1 cellular context compared by ENCODE assay signal in genomic region chr5:40834849-40835787, GRCh38.
A peak's percentile ranks its signal among the peaks of the same experiment; 100 is the strongest.
TF ChIP-seq lines count a peak whose summit lies in the region.

Gene RPL37 (minus strand): TSS chr5:40835222. CDS start chr5:40835185, 37 bp downstream.

TF ChIP-seq in HepG2, 621 proteins besides CTCF, POLR2A, EP300 and RAD21 (continued from another document and continues in another):
- TF ChIP-seq ZNF407 (CRISPR knock-in tag; IDR thresholded peaks at IDR 0.05; ENCODE audit: not compliant biosample characterization) (peak; percentile 79), HNRNPLL (IDR thresholded peaks at IDR 0.05; ENCODE audit: low read depth, low read length, poor library complexity, severe bottlenecking) (peak; percentile 85), ESRRA (CRISPR knock-in tag; IDR thresholded peaks at IDR 0.05; ENCODE audit: low read depth) (peak; percentile 80), ZNF614 (CRISPR knock-in tag; IDR thresholded peaks at IDR 0.05; ENCODE audit: borderline replicate concordance) (peak; percentile 98), FLYWCH1 (CRISPR knock-in tag; IDR thresholded peaks at IDR 0.05) (peak; percentile 39; the same call in 1 of the 2 replicates), NRL (CRISPR knock-in tag; IDR thresholded peaks at IDR 0.05; ENCODE audit: borderline replicate concordance) (peak; percentile 96), MEIS1 (CRISPR knock-in tag; IDR thresholded peaks at IDR 0.05; ENCODE audit: borderline replicate concordance) (0 out of 2 replicates have a peak, but pooled peaks have one; percentile 25), DPF2 (CRISPR knock-in tag; IDR thresholded peaks at IDR 0.05; ENCODE audit: borderline replicate concordance, low read depth) (0 out of 2 replicates have a peak, but pooled peaks have one; percentile 14), FOXA3 (CRISPR knock-in tag; IDR thresholded peaks at IDR 0.05) (peak; percentile 83), ASH2L (IDR thresholded peaks at IDR 0.05; ENCODE audit: insufficient read length, low read depth, low read length) (peak; percentile 98), ZNF605 (CRISPR knock-in tag; IDR thresholded peaks at IDR 0.05) (peak; percentile 95), KAT7 (CRISPR knock-in tag; IDR thresholded peaks at IDR 0.05; ENCODE audit: borderline replicate concordance) (peak; percentile 90), ZNF33B (CRISPR knock-in tag; IDR thresholded peaks at IDR 0.05) (no peak), SKI (IDR thresholded peaks at IDR 0.05; ENCODE audit: partially characterized antibody) (peak; percentile 48), ZSCAN9 (CRISPR knock-in tag; IDR thresholded peaks at IDR 0.05; ENCODE audit: borderline replicate concordance) (peak; percentile 97), GABPB1 (CRISPR knock-in tag; IDR thresholded peaks at IDR 0.05) (peak; percentile 100), YY1 (IDR thresholded peaks at IDR 0.05; ENCODE audit: insufficient read depth, insufficient replicate concordance, low read depth, low read length) (peak; percentile 85), GATA4 (IDR thresholded peaks at IDR 0.05; ENCODE audit: borderline replicate concordance, low read depth) (peak; percentile 71), ATRX (CRISPR knock-in tag; IDR thresholded peaks at IDR 0.05; ENCODE audit: borderline replicate concordance) (no peak), XRCC5 (optimal IDR thresholded peaks at IDR 0.05; ENCODE audit: low read length) (peak; percentile 100), MBD4 (IDR thresholded peaks at IDR 0.05; ENCODE audit: borderline replicate concordance, low read length) (no peak), DNMT1 (CRISPR knock-in tag; IDR thresholded peaks at IDR 0.05) (peak; percentile 62; the same call in 1 of the 2 replicates), ZNF432 (CRISPR knock-in tag; IDR thresholded peaks at IDR 0.05; ENCODE audit: borderline replicate concordance) (no peak), ZZZ3 (CRISPR knock-in tag; IDR thresholded peaks at IDR 0.05; ENCODE audit: borderline replicate concordance) (peak; percentile 100), STAG1 (CRISPR knock-in tag; IDR thresholded peaks at IDR 0.05) (peak; percentile 12; the same call in 1 of the 2 replicates), SIX4 (CRISPR knock-in tag; IDR thresholded peaks at IDR 0.05) (peak; percentile 84), ZFP82 (CRISPR knock-in tag; IDR thresholded peaks at IDR 0.05; ENCODE audit: borderline replicate concordance) (no peak), ATM (IDR thresholded peaks at IDR 0.05; ENCODE audit: borderline replicate concordance) (no peak), USF2 (IDR thresholded peaks at IDR 0.05; ENCODE audit: low read depth, low read length) (no peak), USF2 (CRISPR knock-in tag; IDR thresholded peaks at IDR 0.05; ENCODE audit: borderline replicate concordance) (no peak), ZBTB7B (CRISPR knock-in tag; IDR thresholded peaks at IDR 0.05) (peak; percentile 94), RELA (CRISPR knock-in tag; IDR thresholded peaks at IDR 0.05) (no peak; the same call in 1 of the 2 replicates), ZNF563 (CRISPR knock-in tag; IDR thresholded peaks at IDR 0.05) (peak; percentile 61; the same call in 1 of the 2 replicates), ZNF800 (CRISPR knock-in tag; IDR thresholded peaks at IDR 0.05) (0 out of 2 replicates have a peak, but pooled peaks have one; percentile 22), ZNF17 (CRISPR knock-in tag; IDR thresholded peaks at IDR 0.05) (no peak), U2AF1 (optimal IDR thresholded peaks at IDR 0.05; ENCODE audit: low read depth, low read length) (peak; percentile 61), RORA (CRISPR knock-in tag; IDR thresholded peaks at IDR 0.05) (no peak; the same call in 1 of the 2 replicates), TOPORS (CRISPR knock-in tag; IDR thresholded peaks at IDR 0.05) (no peak), HOXA7 (CRISPR knock-in tag; IDR thresholded peaks at IDR 0.05) (no peak)
- TF ChIP-seq, protein P1, sequence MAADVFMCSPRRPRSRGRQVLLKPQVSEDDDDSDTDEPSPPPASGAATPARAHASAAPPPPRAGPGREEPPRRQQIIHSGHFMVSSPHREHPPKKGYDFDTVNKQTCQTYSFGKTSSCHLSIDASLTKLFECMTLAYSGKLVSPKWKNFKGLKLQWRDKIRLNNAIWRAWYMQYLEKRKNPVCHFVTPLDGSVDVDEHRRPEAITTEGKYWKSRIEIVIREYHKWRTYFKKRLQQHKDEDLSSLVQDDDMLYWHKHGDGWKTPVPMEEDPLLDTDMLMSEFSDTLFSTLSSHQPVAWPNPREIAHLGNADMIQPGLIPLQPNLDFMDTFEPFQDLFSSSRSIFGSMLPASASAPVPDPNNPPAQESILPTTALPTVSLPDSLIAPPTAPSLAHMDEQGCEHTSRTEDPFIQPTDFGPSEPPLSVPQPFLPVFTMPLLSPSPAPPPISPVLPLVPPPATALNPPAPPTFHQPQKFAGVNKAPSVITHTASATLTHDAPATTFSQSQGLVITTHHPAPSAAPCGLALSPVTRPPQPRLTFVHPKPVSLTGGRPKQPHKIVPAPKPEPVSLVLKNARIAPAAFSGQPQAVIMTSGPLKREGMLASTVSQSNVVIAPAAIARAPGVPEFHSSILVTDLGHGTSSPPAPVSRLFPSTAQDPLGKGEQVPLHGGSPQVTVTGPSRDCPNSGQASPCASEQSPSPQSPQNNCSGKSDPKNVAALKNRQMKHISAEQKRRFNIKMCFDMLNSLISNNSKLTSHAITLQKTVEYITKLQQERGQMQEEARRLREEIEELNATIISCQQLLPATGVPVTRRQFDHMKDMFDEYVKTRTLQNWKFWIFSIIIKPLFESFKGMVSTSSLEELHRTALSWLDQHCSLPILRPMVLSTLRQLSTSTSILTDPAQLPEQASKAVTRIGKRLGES (CRISPR knock-in tag; IDR thresholded peaks at IDR 0.05; ENCODE audit: borderline replicate concordance) = no peak
- TF ChIP-seq, protein P2, sequence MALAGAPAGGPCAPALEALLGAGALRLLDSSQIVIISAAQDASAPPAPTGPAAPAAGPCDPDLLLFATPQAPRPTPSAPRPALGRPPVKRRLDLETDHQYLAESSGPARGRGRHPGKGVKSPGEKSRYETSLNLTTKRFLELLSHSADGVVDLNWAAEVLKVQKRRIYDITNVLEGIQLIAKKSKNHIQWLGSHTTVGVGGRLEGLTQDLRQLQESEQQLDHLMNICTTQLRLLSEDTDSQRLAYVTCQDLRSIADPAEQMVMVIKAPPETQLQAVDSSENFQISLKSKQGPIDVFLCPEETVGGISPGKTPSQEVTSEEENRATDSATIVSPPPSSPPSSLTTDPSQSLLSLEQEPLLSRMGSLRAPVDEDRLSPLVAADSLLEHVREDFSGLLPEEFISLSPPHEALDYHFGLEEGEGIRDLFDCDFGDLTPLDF (CRISPR knock-in tag; IDR thresholded peaks at IDR 0.05) = no peak; the same call in 1 of the 2 replicates
- TF ChIP-seq, protein P3, sequence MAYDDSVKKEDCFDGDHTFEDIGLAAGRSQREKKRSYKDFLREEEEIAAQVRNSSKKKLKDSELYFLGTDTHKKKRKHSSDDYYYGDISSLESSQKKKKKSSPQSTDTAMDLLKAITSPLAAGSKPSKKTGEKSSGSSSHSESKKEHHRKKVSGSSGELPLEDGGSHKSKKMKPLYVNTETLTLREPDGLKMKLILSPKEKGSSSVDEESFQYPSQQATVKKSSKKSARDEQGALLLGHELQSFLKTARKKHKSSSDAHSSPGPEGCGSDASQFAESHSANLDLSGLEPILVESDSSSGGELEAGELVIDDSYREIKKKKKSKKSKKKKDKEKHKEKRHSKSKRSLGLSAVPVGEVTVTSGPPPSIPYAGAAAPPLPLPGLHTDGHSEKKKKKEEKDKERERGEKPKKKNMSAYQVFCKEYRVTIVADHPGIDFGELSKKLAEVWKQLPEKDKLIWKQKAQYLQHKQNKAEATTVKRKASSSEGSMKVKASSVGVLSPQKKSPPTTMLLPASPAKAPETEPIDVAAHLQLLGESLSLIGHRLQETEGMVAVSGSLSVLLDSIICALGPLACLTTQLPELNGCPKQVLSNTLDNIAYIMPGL (CRISPR knock-in tag; IDR thresholded peaks at IDR 0.05; ENCODE audit: borderline replicate concordance in 1 of 2, low read depth in 1 of 2) = peak; percentile 97 to 99
- TF ChIP-seq, protein P4, sequence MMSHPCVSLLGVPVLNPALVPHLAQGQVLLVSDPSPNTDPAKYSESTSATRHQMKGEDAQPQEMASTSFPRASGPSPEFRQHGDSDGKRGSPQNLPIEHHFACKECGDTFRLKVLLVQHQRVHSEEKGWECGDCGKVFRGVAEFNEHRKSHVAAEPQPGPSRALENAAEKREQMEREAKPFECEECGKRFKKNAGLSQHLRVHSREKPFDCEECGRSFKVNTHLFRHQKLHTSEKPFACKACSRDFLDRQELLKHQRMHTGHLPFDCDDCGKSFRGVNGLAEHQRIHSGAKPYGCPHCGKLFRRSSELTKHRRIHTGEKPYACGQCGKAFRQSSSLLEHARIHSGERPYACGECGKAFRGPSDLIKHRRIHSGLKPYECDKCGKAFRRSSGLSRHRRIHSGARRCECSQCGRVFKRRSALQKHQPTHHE (CRISPR knock-in tag; IDR thresholded peaks at IDR 0.05; ENCODE audit: borderline replicate concordance) = peak; percentile 84
